17 cellular contexts compared by ENCODE assay signal in genomic region chr6:108619431-108620197, GRCh38. TPM values are rescaled to one million over a fixed set of nuclear protein-coding genes. Genes with fewer than 3 reads are reported as not detected.
A peak's percentile ranks its signal among the peaks of the same experiment; 100 is the strongest.
DNase-seq lines count a peak whose midpoint lies in the region; ATAC-seq, FAIRE-seq and TF ChIP-seq lines count a peak whose summit lies in the region.
"Had no signal": no experiment of that assay in that cellular context is flagged by ENCODE, and none has a peak within 500 bp of the region (broad histone marks: within the 10 kb centered on the region; RNA-seq: fewer than 3 reads in every experiment).

No MANE protein-coding gene starts in this region.

- TF ChIP-seq CTCF in D721Med (IDR thresholded peaks at IDR 0.05; ENCODE audit: insufficient read depth, missing control alignments) (no peak), osteocyte (IDR thresholded peaks at IDR 0.05) (no peak), Calu3 (IDR thresholded peaks at IDR 0.05; ENCODE audit: unreplicated experiment) (no peak)

- H3K4me1 Mint-ChIP-seq in osteocyte (ENCODE audit: unreplicated experiment): peaks cover 83% of the 10 kb centered on the region
- peaks cover 45% of the 10 kb centered on the region for H3K4me1 Mint-ChIP-seq in Calu3 (ENCODE audit: low read depth, unreplicated experiment)
- H3K4me1 Mint-ChIP-seq in activated T-helper 1 cell treated with anti-CD3 and anti-CD28 coated beads, Interleukin-12 subunit alpha, Interleukin-12 subunit beta, Interleukin-2, Interleukin-4 antibody, amounts not matched to agents 30 ng/mL and 10 ng/mL and 1 ng/mL, durations not matched to agents 14 hours and 24 hours and 36 hours (ENCODE audit: low read depth): peaks cover 7% of the 10 kb centered on the region

- DNase-seq in D721Med (ENCODE audit: insufficient read length, low spot score) (peak; percentile 48), NCI-H524 (lab: John Stamatoyannopoulos, UW) (peak; percentile 50 to 77), dermis blood vessel endothelial cell (peak; percentile 39), osteocyte (ENCODE audit: extremely low spot score, unreplicated experiment) (no peak), Calu3 (no peak)
- no peak for DNase-seq in stimulated activated CD4-positive, alpha-beta T cell treated with anti-CD3 and anti-CD28 coated beads, Interleukin-4, amount 100 ng/mL, for 4 hours
- DNase-seq in activated T-helper 1 cell treated with anti-CD3 and anti-CD28 coated beads, Interleukin-12 subunit alpha, Interleukin-12 subunit beta, Interleukin-2, Interleukin-4 antibody, amounts not matched to agents 30 ng/mL and 10 ng/mL and 1 ng/mL, durations not matched to agents 14 hours and 24 hours and 36 hours (ENCODE audit: low spot score): no peak
- DNase-seq: activated B cell treated with CpG ODN at 0.5 μM for 24 hours; DMS79; esophagus squamous epithelium; NCI-H1694 treated with DMSO at 0.1 percent for 48 hours; NCI-H526 treated with DMSO at 0.1 percent for 48 hours; posterior cingulate gyrus; stimulated activated CD4-positive, alpha-beta T cell treated with anti-CD3 and anti-CD28 coated beads, Interleukin-2, amount 100 ng/mL, for 24 hours had no signal

- H3K27me3 Mint-ChIP-seq in osteocyte (ENCODE audit: unreplicated experiment) (no peaks in the 10 kb centered on the region), Calu3 (ENCODE audit: unreplicated experiment) (no peaks in the 10 kb centered on the region)
- peaks cover 7% of the 10 kb centered on the region for H3K27me3 Mint-ChIP-seq in activated T-helper 1 cell treated with anti-CD3 and anti-CD28 coated beads, Interleukin-12 subunit alpha, Interleukin-12 subunit beta, Interleukin-2, Interleukin-4 antibody, amounts not matched to agents 30 ng/mL and 10 ng/mL and 1 ng/mL, durations not matched to agents 14 hours and 24 hours and 36 hours (ENCODE audit: insufficient read depth)
- H3K27me3 Mint-ChIP-seq: activated B cell treated with CpG ODN at 0.5 μM for 24 hours, IgD-negative memory B cell had no signal

- H3K27ac Mint-ChIP-seq in osteocyte (ENCODE audit: unreplicated experiment) (peak overlapping the region; percentile 25), Calu3 (ENCODE audit: unreplicated experiment) (no peak overlapping the region)
- H3K27ac Mint-ChIP-seq in activated T-helper 1 cell treated with anti-CD3 and anti-CD28 coated beads, Interleukin-12 subunit alpha, Interleukin-12 subunit beta, Interleukin-2, Interleukin-4 antibody, amounts not matched to agents 30 ng/mL and 10 ng/mL and 1 ng/mL, durations not matched to agents 14 hours and 24 hours and 36 hours: no peak overlapping the region
- H3K27ac Mint-ChIP-seq: activated B cell treated with CpG ODN at 0.5 μM for 24 hours; activated naive CD4-positive, alpha-beta T cell treated with anti-CD3 and anti-CD28 coated beads, Interleukin-2, amount 50 U/mL, for 72 hours; IgD-negative memory B cell had no signal

- CTCF ChIA-PET in Calu3 (lab: Charles Lee): no interaction called here

- ATAC-seq in GM21360 (IDR thresholded peaks at IDR 0.05; ENCODE audit: unreplicated experiment): no peak
- ATAC-seq: activated naive CD4-positive, alpha-beta T cell treated with anti-CD3 and anti-CD28 coated beads, Interleukin-2, amount 50 U/mL, for 72 hours had no signal

- no TSS peak for BruUV-seq in Calu3 (replicated peaks; lab: Mats Ljungman, UMichigan)

- FAIRE-seq in D721Med (lab: Jason Lieb, UNC): peak; percentile 97

- H3K9me3 Mint-ChIP-seq in osteocyte (ENCODE audit: unreplicated experiment) (no peaks in the 10 kb centered on the region), Calu3 (ENCODE audit: low read depth, unreplicated experiment) (no peaks in the 10 kb centered on the region)
- H3K9me3 Mint-ChIP-seq in activated T-helper 1 cell treated with anti-CD3 and anti-CD28 coated beads, Interleukin-12 subunit alpha, Interleukin-12 subunit beta, Interleukin-2, Interleukin-4 antibody, amounts not matched to agents 30 ng/mL and 10 ng/mL and 1 ng/mL, durations not matched to agents 14 hours and 24 hours and 36 hours: no peaks in the 10 kb centered on the region
- H3K9me3 Mint-ChIP-seq: activated B cell treated with CpG ODN at 0.5 μM for 24 hours; activated naive CD4-positive, alpha-beta T cell treated with anti-CD3 and anti-CD28 coated beads, Interleukin-2, amount 50 U/mL, for 72 hours; IgD-negative memory B cell had no signal

- intact Hi-C loops in Calu3 (cut with micrococcal nuclease; ENCODE audit: unreplicated experiment): no loop called here
- intact Hi-C loops in activated T-helper 1 cell treated with anti-CD3 and anti-CD28 coated beads, Interleukin-12 subunit alpha, Interleukin-12 subunit beta, Interleukin-2, Interleukin-4 antibody, amounts not matched to agents 30 ng/mL and 10 ng/mL and 1 ng/mL, durations not matched to agents 14 hours and 24 hours and 36 hours (cut with micrococcal nuclease): no loop called here

- H3K4me3 Mint-ChIP-seq in osteocyte (ENCODE audit: unreplicated experiment) (no peak overlapping the region), Calu3 (ENCODE audit: low read depth, unreplicated experiment) (no peak overlapping the region)
- no peak overlapping the region for H3K4me3 Mint-ChIP-seq in activated T-helper 1 cell treated with anti-CD3 and anti-CD28 coated beads, Interleukin-12 subunit alpha, Interleukin-12 subunit beta, Interleukin-2, Interleukin-4 antibody, amounts not matched to agents 30 ng/mL and 10 ng/mL and 1 ng/mL, durations not matched to agents 14 hours and 24 hours and 36 hours
- H3K4me3 Mint-ChIP-seq: activated B cell treated with CpG ODN at 0.5 μM for 24 hours had no signal

- H3K36me3 Mint-ChIP-seq in osteocyte (ENCODE audit: unreplicated experiment) (peaks cover 4% of the 10 kb centered on the region), Calu3 (ENCODE audit: insufficient read depth, unreplicated experiment) (peaks cover 7% of the 10 kb centered on the region)
- H3K36me3 Mint-ChIP-seq in activated T-helper 1 cell treated with anti-CD3 and anti-CD28 coated beads, Interleukin-12 subunit alpha, Interleukin-12 subunit beta, Interleukin-2, Interleukin-4 antibody, amounts not matched to agents 30 ng/mL and 10 ng/mL and 1 ng/mL, durations not matched to agents 14 hours and 24 hours and 36 hours (ENCODE audit: low read depth): no peaks in the 10 kb centered on the region
- H3K36me3 Mint-ChIP-seq: activated naive CD4-positive, alpha-beta T cell treated with anti-CD3 and anti-CD28 coated beads, Interleukin-2, amount 50 U/mL, for 72 hours had no signal

RNA-seq across cellular contexts. Expression of gene FOXO3, which starts 58.9 kb away (rescaled TPM):
- total RNA-seq in dermis blood vessel endothelial cell: 21.3 and 22.2 TPM in 2 replicates
- total RNA-seq in osteocyte: 60.3 and 62.9 TPM in 2 replicates
- total RNA-seq in Calu3 (2022): 44.1 and 45.5 TPM in 2 replicates
- 8.6 and 8.7 TPM in 2 replicates for total RNA-seq in activated T-helper 1 cell treated with anti-CD3 and anti-CD28 coated beads, Interleukin-12 subunit alpha, Interleukin-12 subunit beta, Interleukin-2, Interleukin-4 antibody, amounts not matched to agents 30 ng/mL and 10 ng/mL and 1 ng/mL, durations not matched to agents 14 hours and 24 hours and 36 hours

Comparison
In these comparisons a context has a peak if more than half of its experiments do, and no peak if none do; other contexts are left out.
1. DNase-seq: peak in D721Med (single experiment), NCI-H524 (2 of 2) and dermis blood vessel endothelial cell (single experiment); none in osteocyte (single experiment), stimulated activated CD4-positive, alpha-beta T cell treated with anti-CD3 and anti-CD28 coated beads, Interleukin-4, amount 100 ng/mL, for 4 hours (0 of 2), Calu3 (single experiment) and activated T-helper 1 cell treated with anti-CD3 and anti-CD28 coated beads, Interleukin-12 subunit alpha, Interleukin-12 subunit beta, Interleukin-2, Interleukin-4 antibody, amounts not matched to agents 30 ng/mL and 10 ng/mL and 1 ng/mL, durations not matched to agents 14 hours and 24 hours and 36 hours (single experiment).